Comparison of ENCODE assay signal across 14 cellular contexts in genomic region chr2:236939751-236940229, GRCh38.
A peak's percentile ranks its signal among the peaks of the same experiment; 100 is the strongest.
DNase-seq lines count a peak whose midpoint lies in the region; ATAC-seq, FAIRE-seq and TF ChIP-seq lines count a peak whose summit lies in the region.
"Had no signal": no experiment of that assay in that cellular context is flagged by ENCODE, and none has a peak within 500 bp of the region (broad histone marks: within the 10 kb centered on the region; RNA-seq: fewer than 3 reads in every experiment).

No MANE protein-coding gene starts in this region.

- intact Hi-C loops in HepG2 (cut with micrococcal nuclease; ENCODE audit: unreplicated experiment) = no loop called here

- TF ChIP-seq POLR2A in HepG2 (IDR thresholded peaks at IDR 0.05; ENCODE audit: insufficient read depth in 1 of 2, low read depth in 2 of 2, low read length in 2 of 2) = no peak

- TF ChIP-seq CTCF in WERI-Rb-1 (IDR thresholded peaks at IDR 0.05; ENCODE audit: low read depth, low read length) (no peak), HepG2 (CRISPR knock-in tag; IDR thresholded peaks at IDR 0.05) (no peak)

- no peak for FAIRE-seq in HepG2 (lab: Jason Lieb, UNC)

- ATAC-seq in HepG2 (no peak), GM18858 (IDR thresholded peaks at IDR 0.05; ENCODE audit: unreplicated experiment) (no peak)
- ATAC-seq in activated T-cell treated with anti-CD3 and anti-CD28 coated beads, Interleukin-2, amount 50 U/mL, for 72 hours (replicated peaks in 1 of 2) = no peak
- ATAC-seq: stimulated activated memory B cell treated with anti-CD40 and anti-IgM and Interleukin-4, amounts not matched to agents 10 μg/mL and 1 μg/mL and 100 μg/mL, for 72 hours had no signal

- H3K36me3 Mint-ChIP-seq in activated T-cell treated with anti-CD3 and anti-CD28 coated beads, Interleukin-2, amount 50 U/mL, for 72 hours (ENCODE audit: insufficient read depth in 2 of 2) = no peaks in the 10 kb centered on the region
- H3K36me3 Mint-ChIP-seq: stimulated activated memory B cell treated with anti-CD40 and anti-IgM and Interleukin-4, amounts not matched to agents 10 μg/mL and 1 μg/mL and 100 μg/mL, for 72 hours had no signal

- no peaks in the 10 kb centered on the region for H3K9me3 ChIP-seq in WERI-Rb-1 (ENCODE audit: severe bottlenecking)
- H3K9me3 ChIP-seq in HepG2 (ENCODE audit: low read length) = no peaks in the 10 kb centered on the region
- H3K9me3 ChIP-seq: adrenal gland, lower lobe of right lung had no signal

- peaks cover 15% of the 10 kb centered on the region for H3K27me3 Mint-ChIP-seq in activated T-cell treated with anti-CD3 and anti-CD28 coated beads, Interleukin-2, amount 50 U/mL, for 72 hours (ENCODE audit: low read depth)

- no peaks in the 10 kb centered on the region for H3K4me1 ChIP-seq in HepG2 (ENCODE audit: insufficient read depth, low read length)
- H3K4me1 ChIP-seq: adrenal gland had no signal

- no peak for TF ChIP-seq RAD21 in HepG2 (CRISPR knock-in tag; IDR thresholded peaks at IDR 0.05)

- no peaks in the 10 kb centered on the region for H4K20me1 ChIP-seq in HepG2 (ENCODE audit: insufficient read depth, low read length)

- no TSS peak for BruUV-seq in HepG2 (replicated peaks; lab: Mats Ljungman, UMichigan)

- peaks cover 34% of the 10 kb centered on the region for H3K4me1 Mint-ChIP-seq in activated T-cell treated with anti-CD3 and anti-CD28 coated beads, Interleukin-2, amount 50 U/mL, for 72 hours (ENCODE audit: low read depth)
- H3K4me1 Mint-ChIP-seq: stimulated activated memory B cell treated with anti-CD40 and anti-IgM and Interleukin-4, amounts not matched to agents 10 μg/mL and 1 μg/mL and 100 μg/mL, for 72 hours had no signal

- POLR2A ChIA-PET in HepG2 (lab: Yijun Ruan, JAX) = no interaction called here

- peak; percentile 38 for DNase-seq in AG08395 (ENCODE audit: low spot score)
- peak; percentile 77 for DNase-seq in NCI-H1436 treated with DMSO at 0.1 percent for 48 hours (lab: John Stamatoyannopoulos, UW)
- DNase-seq in WERI-Rb-1 = peak; percentile 84
- no peak for DNase-seq in HepG2 (ENCODE audit: low spot score)
- DNase-seq in NCI-H2196 treated with DMSO at 0.1 percent for 48 hours (lab: John Stamatoyannopoulos, UW; ENCODE audit: unreplicated experiment) = no peak
- no peak for DNase-seq in activated T-cell treated with anti-CD3 and anti-CD28 coated beads, Interleukin-2, amount 50 U/mL, for 72 hours
- DNase-seq in amniotic stem cell (lab: John Stamatoyannopoulos, UW) = no peak
- DNase-seq: effector memory CD4-positive, alpha-beta T cell; EL; lower lobe of right lung; occipital lobe had no signal

- H3K36me3 ChIP-seq in WERI-Rb-1 (no peaks in the 10 kb centered on the region), HepG2 (replicated peaks in 1 of 2; ENCODE audit: control insufficient read depth in 1 of 2, insufficient read depth in 2 of 2, low read length in 2 of 2) (no peaks in the 10 kb centered on the region)
- H3K36me3 ChIP-seq: adrenal gland, lower lobe of right lung had no signal

- no peak overlapping the region for H3K27ac Mint-ChIP-seq in activated T-cell treated with anti-CD3 and anti-CD28 coated beads, Interleukin-2, amount 50 U/mL, for 72 hours
- H3K27ac Mint-ChIP-seq: stimulated activated memory B cell treated with anti-CD40 and anti-IgM and Interleukin-4, amounts not matched to agents 10 μg/mL and 1 μg/mL and 100 μg/mL, for 72 hours had no signal

- H3K9ac ChIP-seq in HepG2 (ENCODE audit: insufficient read depth, low read depth, low read length) = no peak overlapping the region

- 31% methylated on average over 8 of the region's 11 CpGs for WGBS in HepG2 (ENCODE audit: low lambda C conversion rate)

- peak overlapping the region; percentile 76 for H3K27ac ChIP-seq in WERI-Rb-1
- H3K27ac ChIP-seq in HepG2 (ENCODE audit: extremely low read length, insufficient read depth, low read length) = no peak overlapping the region
- H3K27ac ChIP-seq: adrenal gland, lower lobe of right lung had no signal

- no peaks in the 10 kb centered on the region for H3K27me3 ChIP-seq in WERI-Rb-1 (ENCODE audit: insufficient read depth, low read depth, severe bottlenecking)
- H3K27me3 ChIP-seq in HepG2 (ENCODE audit: control insufficient read depth in 1 of 2, insufficient read depth in 2 of 2, low read length in 2 of 2) = peaks cover 0 to 6% of the 10 kb centered on the region in 2 experiments; a peak in 3 of 5 replicates
- H3K27me3 ChIP-seq: adrenal gland had no signal

- H2AFZ ChIP-seq in HepG2 (ENCODE audit: low read length) = no peak overlapping the region

- H3K9me3 Mint-ChIP-seq in activated T-cell treated with anti-CD3 and anti-CD28 coated beads, Interleukin-2, amount 50 U/mL, for 72 hours = no peaks in the 10 kb centered on the region
- H3K9me3 Mint-ChIP-seq: stimulated activated memory B cell treated with anti-CD40 and anti-IgM and Interleukin-4, amounts not matched to agents 10 μg/mL and 1 μg/mL and 100 μg/mL, for 72 hours had no signal

- no peaks in the 10 kb centered on the region for H3K79me2 ChIP-seq in HepG2 (ENCODE audit: insufficient read depth, low read length)

- in situ Hi-C loops in HepG2 (cut with HindIII; ENCODE audit: extremely low pct_ligation_motif_present, low pct_unique_long_range_greater_than_20kb) = no loop called here

- TF ChIP-seq EP300 in HepG2 (IDR thresholded peaks at IDR 0.05; ENCODE audit: low read depth in 2 of 2, low read length in 2 of 2) = no peak
- no peak for TF ChIP-seq EP300 in HepG2 (CRISPR knock-in tag; IDR thresholded peaks at IDR 0.05; ENCODE audit: borderline replicate concordance)

- no peak overlapping the region for H3K4me2 ChIP-seq in HepG2 (ENCODE audit: low read depth, low read length)

- CTCF ChIA-PET in HepG2 (lab: Yijun Ruan, JAX; ENCODE audit: low intra/inter-chr PET ratio, low total read pairs) = no interaction called here

- no peak overlapping the region for H3K4me3 ChIP-seq in WERI-Rb-1 (ENCODE audit: low read depth, low read length)
- H3K4me3 ChIP-seq in HepG2 (replicated peaks in 1 of 3; ENCODE audit: insufficient read depth in 1 of 3, low read depth in 2 of 3, low read length in 3 of 3) = no peak overlapping the region
- H3K4me3 ChIP-seq: adrenal gland, lower lobe of right lung had no signal

- H3K4me3 Mint-ChIP-seq in activated T-cell treated with anti-CD3 and anti-CD28 coated beads, Interleukin-2, amount 50 U/mL, for 72 hours = no peak overlapping the region
- H3K4me3 Mint-ChIP-seq: stimulated activated memory B cell treated with anti-CD40 and anti-IgM and Interleukin-4, amounts not matched to agents 10 μg/mL and 1 μg/mL and 100 μg/mL, for 72 hours had no signal

TF ChIP-seq in HepG2, 621 proteins besides CTCF, POLR2A, EP300 and RAD21 (continues in another document):
- TF ChIP-seq PBX2 (CRISPR knock-in tag; IDR thresholded peaks at IDR 0.05) = no peak
- 0 out of 2 replicates have a peak, but pooled peaks have one; percentile 53 for TF ChIP-seq USF2 (IDR thresholded peaks at IDR 0.05; ENCODE audit: low read depth, low read length)
- no peak for TF ChIP-seq USF2 (CRISPR knock-in tag; IDR thresholded peaks at IDR 0.05; ENCODE audit: borderline replicate concordance)
- no peak for TF ChIP-seq SP5 (CRISPR knock-in tag; IDR thresholded peaks at IDR 0.05; ENCODE audit: borderline replicate concordance, low read depth)
- no peak for TF ChIP-seq RXRA (CRISPR knock-in tag; IDR thresholded peaks at IDR 0.05)
- peak; percentile 41; the same call in 1 of the 2 replicates for TF ChIP-seq CREB1 (IDR thresholded peaks at IDR 0.05)
- no peak for TF ChIP-seq CREB1 (CRISPR knock-in tag; IDR thresholded peaks at IDR 0.05)
- no peak for TF ChIP-seq KDM1A (CRISPR knock-in tag; IDR thresholded peaks at IDR 0.05)
- TF ChIP-seq GATAD1 (CRISPR knock-in tag; IDR thresholded peaks at IDR 0.05) = no peak
- TF ChIP-seq NFE2L1 (CRISPR knock-in tag; IDR thresholded peaks at IDR 0.05; ENCODE audit: borderline replicate concordance) = no peak
- TF ChIP-seq NFIB (CRISPR knock-in tag; IDR thresholded peaks at IDR 0.05; ENCODE audit: borderline replicate concordance) = no peak
- TF ChIP-seq ZNF768 (CRISPR knock-in tag; IDR thresholded peaks at IDR 0.05) = no peak
- TF ChIP-seq ZNF562 (CRISPR knock-in tag; IDR thresholded peaks at IDR 0.05; ENCODE audit: borderline replicate concordance) = no peak

Comparison
In these comparisons a context has a peak if more than half of its experiments do, and no peak if none do; other contexts are left out.
1. DNase-seq: peak in AG08395 (single experiment), NCI-H1436 treated with DMSO at 0.1 percent for 48 hours (single experiment) and WERI-Rb-1 (single experiment); none in HepG2 (single experiment), NCI-H2196 treated with DMSO at 0.1 percent for 48 hours (single experiment), activated T-cell treated with anti-CD3 and anti-CD28 coated beads, Interleukin-2, amount 50 U/mL, for 72 hours (0 of 2) and amniotic stem cell (single experiment).